In genomic region chr6:5652738-5653137, GRCh38 we compare ENCODE assay signal across 25 cellular contexts.
"Had no signal": no experiment of that assay in that cellular context is flagged by ENCODE, and none has a peak within 500 bp of the region (broad histone marks: within the 10 kb centered on the region; RNA-seq: fewer than 3 reads in every experiment).

No MANE protein-coding gene starts in this region.

- H3K4me1 ChIP-seq: right lobe of liver, sigmoid colon, stomach, tibial nerve, upper lobe of left lung, vagina had no signal

- DNase-seq: nephron progenitor cell; occipital lobe; ovary; posterior cingulate gyrus; psoas muscle; right cardiac atrium; right lobe of liver; sigmoid colon; small intestine; stimulated activated CD4-positive, alpha-beta T cell treated with anti-CD3 and anti-CD28 coated beads, Interleukin-15, amount 100 ng/mL, for 24 hours; stimulated activated CD4-positive, alpha-beta T cell treated with anti-CD3 and anti-CD28 coated beads, Interleukin-2, amount 100 ng/mL, for 24 hours; stimulated activated CD4-positive, alpha-beta T cell treated with anti-CD3 and anti-CD28 coated beads, Interleukin-2, amount 100 ng/mL, for 48 hours; stimulated activated CD4-positive, alpha-beta T cell treated with anti-CD3 and anti-CD28 coated beads, Interleukin-4, amount 100 ng/mL, for 24 hours; stimulated activated naive B cell treated with anti-CD40 and anti-IgM and Interleukin-4, amounts not matched to agents 10 μg/mL and 1 μg/mL and 100 μg/mL, for 72 hours; stimulated activated naive CD4-positive, alpha-beta T cell treated with Interleukin-2 at 50 U/mL for 16 hours; stomach; thyroid gland; trophoblast cell had no signal

- H3K4me3 ChIP-seq: ovary, psoas muscle, right lobe of liver, sigmoid colon, stomach, thoracic aorta, thyroid gland, tibial nerve, upper lobe of left lung, vagina had no signal

- H3K9me3 ChIP-seq: psoas muscle, right lobe of liver, sigmoid colon, stomach, thoracic aorta, thyroid gland, tibial nerve, vagina had no signal

- H3K27ac ChIP-seq: ovary, parathyroid adenoma, psoas muscle, right lobe of liver, sigmoid colon, stomach, thoracic aorta, thyroid gland, tibial nerve, upper lobe of left lung, vagina had no signal

- H2AFZ ChIP-seq: parathyroid adenoma had no signal

- H3K27me3 ChIP-seq: ovary, right lobe of liver, sigmoid colon, stomach, thyroid gland, tibial nerve, upper lobe of left lung, vagina had no signal

- H3K36me3 ChIP-seq: ovary, right lobe of liver, sigmoid colon, thoracic aorta, thyroid gland, upper lobe of left lung, vagina had no signal

- H3K9ac ChIP-seq: parathyroid adenoma had no signal

- ATAC-seq: natural killer cell treated with Interleukin-12 subunit alpha and Interleukin-12 subunit beta and Interleukin-15 and Interleukin-18, amount 100 ng/mL, for 72 hours; psoas muscle; right cardiac atrium; right lobe of liver; stimulated activated effector memory CD8-positive, alpha-beta T cell treated with anti-CD3 and anti-CD28 coated beads, Interleukin-12 subunit alpha, Interleukin-12 subunit beta, amount 100 ng/mL, for 72 hours; stimulated activated naive B cell treated with anti-CD40 and anti-IgM and Interleukin-4, amounts not matched to agents 10 μg/mL and 1 μg/mL and 100 μg/mL, for 72 hours had no signal
